In genomic region chr22:29842172-29842571, GRCh38 we compare ENCODE assay signal across 18 cellular contexts. TPM values are rescaled to one million over a fixed set of nuclear protein-coding genes. Genes with fewer than 3 reads are reported as not detected.
DNase-seq lines count a peak whose midpoint lies in the region; ATAC-seq and TF ChIP-seq lines count a peak whose summit lies in the region.
"Had no signal": no experiment of that assay in that cellular context is flagged by ENCODE, and none has a peak within 500 bp of the region (broad histone marks: within the 10 kb centered on the region; RNA-seq: fewer than 3 reads in every experiment).

No MANE protein-coding gene starts in this region.

- no peak for TF ChIP-seq CTCF in right atrium auricular region (IDR thresholded peaks at IDR 0.05)
- TF ChIP-seq CTCF in transverse colon (IDR thresholded peaks at IDR 0.05): no peak
- no peak for TF ChIP-seq CTCF in GM13977 (IDR thresholded peaks at IDR 0.05; ENCODE audit: extremely low read depth, insufficient read depth, missing control alignments)

- H3K9me3 ChIP-seq in right atrium auricular region: no peaks in the 10 kb centered on the region
- H3K9me3 ChIP-seq in mesodermal cell (ENCODE audit: control insufficient read depth, low read length): no peaks in the 10 kb centered on the region
- no peaks in the 10 kb centered on the region for H3K9me3 ChIP-seq in transverse colon

- H3K27me3 ChIP-seq in right atrium auricular region (no peaks in the 10 kb centered on the region), transverse colon (no peaks in the 10 kb centered on the region)
- H3K27me3 ChIP-seq: heart right ventricle had no signal

- no peak overlapping the region for H3K4me3 Mint-ChIP-seq in natural killer cell treated with Interleukin-12 subunit alpha and Interleukin-12 subunit beta and Interleukin-15 and Interleukin-18, amount 100 ng/mL, for 72 hours
- H3K4me3 Mint-ChIP-seq: activated CD4-positive, alpha-beta T cell treated with anti-CD3 and anti-CD28 coated beads for 36 hours had no signal

- H3K4me3 ChIP-seq in right atrium auricular region (no peak overlapping the region), mesodermal cell (ENCODE audit: extremely low read depth, insufficient read depth, low read length, poor library complexity, severe bottlenecking) (no peak overlapping the region), transverse colon (no peak overlapping the region)
- H3K4me3 ChIP-seq: heart right ventricle, SK-N-MC had no signal

- H3K27ac ChIP-seq in right atrium auricular region (peak overlapping the region; percentile 35 to 85), cingulate gyrus (ENCODE audit: low read depth, low read length) (peak overlapping the region; percentile 32), mesodermal cell (ENCODE audit: low read depth, low read length, severe bottlenecking) (peak overlapping the region; percentile 76), transverse colon (peak overlapping the region; percentile 19 to 45 (median 38))
- H3K27ac ChIP-seq: SK-N-MC had no signal

- ATAC-seq in left cardiac atrium: no peak
- ATAC-seq in natural killer cell treated with Interleukin-12 subunit alpha and Interleukin-12 subunit beta and Interleukin-15 and Interleukin-18, amount 100 ng/mL, for 72 hours: no peak
- ATAC-seq: activated CD4-positive, alpha-beta T cell treated with anti-CD3 and anti-CD28 coated beads for 36 hours; left lobe of liver had no signal

- intact Hi-C loops in left cardiac atrium (cut with DNase I) (no loop called here), transverse colon (cut with DNase I; ENCODE audit: low total_unique reads) (no loop called here)

- H3K36me3 ChIP-seq in right atrium auricular region: no peaks in the 10 kb centered on the region
- H3K36me3 ChIP-seq in mesodermal cell (ENCODE audit: control insufficient read depth, insufficient read depth, low read length): no peaks in the 10 kb centered on the region
- H3K36me3 ChIP-seq in transverse colon: no peaks in the 10 kb centered on the region
- H3K36me3 ChIP-seq: heart right ventricle had no signal

- no peaks in the 10 kb centered on the region for H3K27me3 Mint-ChIP-seq in natural killer cell treated with Interleukin-12 subunit alpha and Interleukin-12 subunit beta and Interleukin-15 and Interleukin-18, amount 100 ng/mL, for 72 hours
- H3K27me3 Mint-ChIP-seq: activated CD4-positive, alpha-beta T cell treated with anti-CD3 and anti-CD28 coated beads for 36 hours had no signal

- no CpG with 5 or more reads among the region's 2 CpGs for WGBS in mesodermal cell (ENCODE audit: insufficient coverage in 2 of 2), 2 experiments
- 78 to 94% methylated on average over 2 of the region's 2 CpGs for WGBS in transverse colon (ENCODE audit: low coverage in 1 of 2), 2 donors

- H3K4me1 ChIP-seq in right atrium auricular region (peaks cover 0 to 21% of the 10 kb centered on the region in 2 donors), mesodermal cell (ENCODE audit: control insufficient read depth, insufficient read depth, low read length, poor library complexity, severe bottlenecking) (peaks cover 11% of the 10 kb centered on the region), transverse colon (peaks cover 4 to 12% (median 7%) of the 10 kb centered on the region in 4 donors)

- in situ Hi-C loops in transverse colon (cut with MboI; ENCODE audit: low pct_ligation_motif_present in 1 of 4, low pct_unique_long_range_greater_than_20kb in 1 of 4, low sequenced_read_pairs in 3 of 4): loop anchor here in 2 of 4 donors (25.0 kb wide), 1 partner anchor 170 kb away; no protein-coding TSS in a partner anchor
- in situ Hi-C loops in GM13977 (cut with MboI; ENCODE audit: low pct_unique_long_range_greater_than_20kb, low sequenced_read_pairs, unreplicated experiment): no loop called here

- DNase-seq in right atrium auricular region (ENCODE audit: low spot score): no peak
- DNase-seq in left cardiac atrium: no peak
- DNase-seq in transverse colon: no peak
- no peak for DNase-seq in GM13977 (ENCODE audit: low spot score)
- no peak for DNase-seq in epidermal melanocyte (ENCODE audit: insufficient read length, low spot score)
- no peak for DNase-seq in natural killer cell treated with Interleukin-12 subunit alpha and Interleukin-12 subunit beta and Interleukin-15 and Interleukin-18, amount 100 ng/mL, for 72 hours (ENCODE audit: low spot score)
- DNase-seq: activated naive CD4-positive, alpha-beta T cell treated with Interleukin-2 at 50 U/mL for 16 hours; activated T-cell treated with anti-CD3 and anti-CD28 coated beads, Interleukin-2, amount 50 U/mL, for 48 hours; heart right ventricle; NCI-H1436 treated with DMSO at 0.1 percent for 48 hours; NCI-H2171; posterior cingulate gyrus had no signal

- no peaks in the 10 kb centered on the region for H3K36me3 Mint-ChIP-seq in natural killer cell treated with Interleukin-12 subunit alpha and Interleukin-12 subunit beta and Interleukin-15 and Interleukin-18, amount 100 ng/mL, for 72 hours

- H3K9me3 Mint-ChIP-seq in natural killer cell treated with Interleukin-12 subunit alpha and Interleukin-12 subunit beta and Interleukin-15 and Interleukin-18, amount 100 ng/mL, for 72 hours: peaks cover 3% of the 10 kb centered on the region
- H3K9me3 Mint-ChIP-seq: neural crest cell had no signal

- no peak for TF ChIP-seq EP300 in transverse colon (IDR thresholded peaks at IDR 0.05; ENCODE audit: low read depth)

- peaks cover 18% of the 10 kb centered on the region in 2 donors for H3K4me1 Mint-ChIP-seq in natural killer cell treated with Interleukin-12 subunit alpha and Interleukin-12 subunit beta and Interleukin-15 and Interleukin-18, amount 100 ng/mL, for 72 hours (ENCODE audit: low read depth in 2 of 2)

- TF ChIP-seq POLR2A in transverse colon (IDR thresholded peaks at IDR 0.05): no peak

- H3K27ac Mint-ChIP-seq in natural killer cell treated with Interleukin-12 subunit alpha and Interleukin-12 subunit beta and Interleukin-15 and Interleukin-18, amount 100 ng/mL, for 72 hours: peak overlapping the region in 1 of 2 donors; percentile 29
- H3K27ac Mint-ChIP-seq: activated CD4-positive, alpha-beta T cell treated with anti-CD3 and anti-CD28 coated beads for 36 hours had no signal

RNA-seq across cellular contexts. Expression of gene ASCC2, which starts 4.1 kb away (rescaled TPM):
- 10 to 100 TPM; 24.3 to 37.5 TPM for total RNA-seq in right atrium auricular region
- total RNA-seq in left cardiac atrium: 10 to 100 TPM; 34.6 to 52.6 TPM
- polyA plus RNA-seq in mesodermal cell (2013, experiment 1 of 2): 42.2 TPM
- 39.2 TPM for polyA plus RNA-seq in mesodermal cell (2013, experiment 2 of 2)
- total RNA-seq in transverse colon: 10 to 100 TPM; 46.8 to 69.4 (median 62.2) TPM
- 100 to 1,000 TPM; 102 to 124 TPM for total RNA-seq in natural killer cell treated with Interleukin-12 subunit alpha and Interleukin-12 subunit beta and Interleukin-15 and Interleukin-18, amount 100 ng/mL, for 72 hours

RNA-seq across cellular contexts. Expression of gene MTMR3, which starts 40.8 kb away (rescaled TPM):
- total RNA-seq in right atrium auricular region: 10 to 100 TPM; 27.2 to 38.1 TPM
- 10 to 100 TPM; 29.8 to 34.8 TPM for total RNA-seq in left cardiac atrium
- polyA plus RNA-seq in mesodermal cell (2013, experiment 1 of 2): 20.3 TPM
- polyA plus RNA-seq in mesodermal cell (2013, experiment 2 of 2): 17.1 TPM
- 10 to 100 TPM; 52.5 to 92.7 (median 70.2) TPM for total RNA-seq in transverse colon
- 10 to 100 TPM; 33.9 to 38.3 TPM for total RNA-seq in natural killer cell treated with Interleukin-12 subunit alpha and Interleukin-12 subunit beta and Interleukin-15 and Interleukin-18, amount 100 ng/mL, for 72 hours
